Comparison of ENCODE assay signal across 1 cellular context in the genomic region with DNA sequence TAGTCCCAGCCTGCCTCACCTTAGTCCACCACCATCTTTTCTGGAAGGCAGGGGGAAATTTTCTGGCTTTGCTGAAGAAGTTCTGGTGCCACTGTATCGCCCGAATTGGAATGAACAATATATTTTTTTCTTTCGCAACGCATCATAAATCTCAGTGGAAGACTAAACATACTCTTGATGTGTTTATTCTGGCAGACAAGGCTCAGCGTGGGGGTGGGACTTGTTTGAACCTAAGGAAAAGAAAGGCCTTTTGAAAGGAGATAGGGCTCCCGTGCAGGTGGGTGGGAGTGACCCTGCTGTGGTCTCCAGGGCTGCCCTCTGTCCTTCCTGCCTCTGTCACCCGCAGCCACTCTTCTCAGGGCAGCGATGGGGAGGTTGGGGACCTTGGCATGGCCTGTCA.
TF ChIP-seq lines count a peak whose summit lies in the region.

No MANE protein-coding gene starts in this region.

TF ChIP-seq in Ishikawa, 13 proteins besides CTCF, POLR2A, EP300 and RAD21 (continued from another document):
- TF ChIP-seq, protein P1, sequence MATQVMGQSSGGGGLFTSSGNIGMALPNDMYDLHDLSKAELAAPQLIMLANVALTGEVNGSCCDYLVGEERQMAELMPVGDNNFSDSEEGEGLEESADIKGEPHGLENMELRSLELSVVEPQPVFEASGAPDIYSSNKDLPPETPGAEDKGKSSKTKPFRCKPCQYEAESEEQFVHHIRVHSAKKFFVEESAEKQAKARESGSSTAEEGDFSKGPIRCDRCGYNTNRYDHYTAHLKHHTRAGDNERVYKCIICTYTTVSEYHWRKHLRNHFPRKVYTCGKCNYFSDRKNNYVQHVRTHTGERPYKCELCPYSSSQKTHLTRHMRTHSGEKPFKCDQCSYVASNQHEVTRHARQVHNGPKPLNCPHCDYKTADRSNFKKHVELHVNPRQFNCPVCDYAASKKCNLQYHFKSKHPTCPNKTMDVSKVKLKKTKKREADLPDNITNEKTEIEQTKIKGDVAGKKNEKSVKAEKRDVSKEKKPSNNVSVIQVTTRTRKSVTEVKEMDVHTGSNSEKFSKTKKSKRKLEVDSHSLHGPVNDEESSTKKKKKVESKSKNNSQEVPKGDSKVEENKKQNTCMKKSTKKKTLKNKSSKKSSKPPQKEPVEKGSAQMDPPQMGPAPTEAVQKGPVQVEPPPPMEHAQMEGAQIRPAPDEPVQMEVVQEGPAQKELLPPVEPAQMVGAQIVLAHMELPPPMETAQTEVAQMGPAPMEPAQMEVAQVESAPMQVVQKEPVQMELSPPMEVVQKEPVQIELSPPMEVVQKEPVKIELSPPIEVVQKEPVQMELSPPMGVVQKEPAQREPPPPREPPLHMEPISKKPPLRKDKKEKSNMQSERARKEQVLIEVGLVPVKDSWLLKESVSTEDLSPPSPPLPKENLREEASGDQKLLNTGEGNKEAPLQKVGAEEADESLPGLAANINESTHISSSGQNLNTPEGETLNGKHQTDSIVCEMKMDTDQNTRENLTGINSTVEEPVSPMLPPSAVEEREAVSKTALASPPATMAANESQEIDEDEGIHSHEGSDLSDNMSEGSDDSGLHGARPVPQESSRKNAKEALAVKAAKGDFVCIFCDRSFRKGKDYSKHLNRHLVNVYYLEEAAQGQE (IDR thresholded peaks at IDR 0.05; ENCODE audit: low read depth), result no peak
- TF ChIP-seq TCF12 (IDR thresholded peaks at IDR 0.05; ENCODE audit: low read depth), result no peak
- TF ChIP-seq CREB1 (IDR thresholded peaks at IDR 0.05; ENCODE audit: low read depth), result no peak
- peak; percentile 77 for TF ChIP-seq CEBPB (IDR thresholded peaks at IDR 0.05)
- TF ChIP-seq NFIC (IDR thresholded peaks at IDR 0.05), result peak; percentile 35; the same call in 1 of the 2 replicates
- TF ChIP-seq, protein P2, sequence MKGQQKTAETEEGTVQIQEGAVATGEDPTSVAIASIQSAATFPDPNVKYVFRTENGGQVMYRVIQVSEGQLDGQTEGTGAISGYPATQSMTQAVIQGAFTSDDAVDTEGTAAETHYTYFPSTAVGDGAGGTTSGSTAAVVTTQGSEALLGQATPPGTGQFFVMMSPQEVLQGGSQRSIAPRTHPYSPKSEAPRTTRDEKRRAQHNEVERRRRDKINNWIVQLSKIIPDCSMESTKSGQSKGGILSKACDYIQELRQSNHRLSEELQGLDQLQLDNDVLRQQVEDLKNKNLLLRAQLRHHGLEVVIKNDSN (IDR thresholded peaks at IDR 0.05), result no peak
- no peak for TF ChIP-seq TAF1 (IDR thresholded peaks at IDR 0.05; ENCODE audit: low read depth)
- TF ChIP-seq TEAD4 (IDR thresholded peaks at IDR 0.05), result no peak
- TF ChIP-seq EGR1 (IDR thresholded peaks at IDR 0.05), result no peak
- TF ChIP-seq ZBTB7A (IDR thresholded peaks at IDR 0.05; ENCODE audit: low read depth), result no peak
- TF ChIP-seq, protein P3, sequence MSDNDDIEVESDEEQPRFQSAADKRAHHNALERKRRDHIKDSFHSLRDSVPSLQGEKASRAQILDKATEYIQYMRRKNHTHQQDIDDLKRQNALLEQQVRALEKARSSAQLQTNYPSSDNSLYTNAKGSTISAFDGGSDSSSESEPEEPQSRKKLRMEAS (IDR thresholded peaks at IDR 0.05), result no peak
